1 cellular context compared by ENCODE assay signal in the genomic region with DNA sequence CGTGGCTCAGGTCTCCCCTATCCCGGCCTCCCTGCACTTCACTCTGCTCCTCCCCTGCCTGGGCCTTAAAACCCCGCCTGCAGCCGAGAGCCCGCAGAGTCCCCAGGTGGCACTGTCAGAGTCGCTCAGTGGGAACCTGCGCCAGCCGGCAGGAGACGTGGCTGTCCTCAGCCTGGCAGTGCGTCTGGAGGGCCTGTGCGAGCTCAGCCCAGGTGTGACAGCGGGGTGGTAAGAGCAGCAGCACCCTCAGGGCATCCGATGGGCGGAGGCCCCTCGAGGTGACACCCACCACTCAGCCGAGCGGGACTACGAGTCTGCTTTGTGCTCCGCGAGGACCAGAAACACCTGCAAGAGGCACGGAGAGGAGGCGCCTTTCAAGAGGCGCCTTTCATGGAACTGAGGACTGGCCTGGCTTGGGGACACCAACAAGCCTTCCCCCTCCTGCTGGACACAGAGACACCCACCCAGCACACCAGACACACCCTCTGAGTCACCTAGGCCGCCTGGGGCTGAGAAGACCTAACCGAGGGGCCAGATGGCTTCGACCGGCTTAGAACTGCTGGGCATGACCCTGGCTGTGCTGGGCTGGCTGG.
TF ChIP-seq lines count a peak whose summit lies in the region.

A gene with protein sequence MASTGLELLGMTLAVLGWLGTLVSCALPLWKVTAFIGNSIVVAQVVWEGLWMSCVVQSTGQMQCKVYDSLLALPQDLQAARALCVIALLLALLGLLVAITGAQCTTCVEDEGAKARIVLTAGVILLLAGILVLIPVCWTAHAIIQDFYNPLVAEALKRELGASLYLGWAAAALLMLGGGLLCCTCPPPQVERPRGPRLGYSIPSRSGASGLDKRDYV (plus strand): TSS at position 96 of the 593 bp plus-strand sequence. CDS start 440 bp downstream, at position 536.

TF ChIP-seq in HepG2, 621 proteins besides CTCF, POLR2A, EP300 and RAD21 (continued from another document and continues in another):
- TF ChIP-seq, protein P1, sequence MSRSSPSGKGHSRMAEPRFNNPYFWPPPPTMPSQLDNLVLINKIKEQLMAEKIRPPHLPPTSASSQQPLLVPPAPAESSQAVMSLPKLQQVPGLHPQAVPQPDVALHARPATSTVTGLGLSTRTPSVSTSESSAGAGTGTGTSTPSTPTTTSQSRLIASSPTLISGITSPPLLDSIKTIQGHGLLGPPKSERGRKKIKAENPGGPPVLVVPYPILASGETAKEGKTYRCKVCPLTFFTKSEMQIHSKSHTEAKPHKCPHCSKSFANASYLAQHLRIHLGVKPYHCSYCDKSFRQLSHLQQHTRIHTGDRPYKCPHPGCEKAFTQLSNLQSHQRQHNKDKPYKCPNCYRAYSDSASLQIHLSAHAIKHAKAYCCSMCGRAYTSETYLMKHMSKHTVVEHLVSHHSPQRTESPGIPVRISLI (CRISPR knock-in tag; IDR thresholded peaks at IDR 0.05; ENCODE audit: borderline replicate concordance): no peak
- TF ChIP-seq HNRNPLL (IDR thresholded peaks at IDR 0.05; ENCODE audit: low read depth, low read length, poor library complexity, severe bottlenecking): no peak
- TF ChIP-seq, protein P2, sequence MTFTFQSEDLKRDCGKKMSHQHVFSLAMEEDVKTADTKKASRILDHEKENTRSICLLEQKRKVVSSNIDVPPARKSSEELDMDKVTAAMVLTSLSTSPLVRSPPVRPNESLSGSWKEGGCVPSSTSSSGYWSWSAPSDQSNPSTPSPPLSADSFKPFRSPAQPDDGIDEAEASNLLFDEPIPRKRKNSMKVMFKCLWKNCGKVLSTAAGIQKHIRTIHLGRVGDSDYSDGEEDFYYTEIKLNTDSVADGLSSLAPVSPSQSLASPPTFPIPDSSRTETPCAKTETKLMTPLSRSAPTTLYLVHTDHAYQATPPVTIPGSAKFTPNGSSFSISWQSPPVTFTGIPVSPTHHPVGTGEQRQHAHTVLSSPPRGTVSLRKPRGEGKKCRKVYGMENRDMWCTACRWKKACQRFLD (CRISPR knock-in tag; IDR thresholded peaks at IDR 0.05; ENCODE audit: borderline replicate concordance): no peak
- no peak for TF ChIP-seq ZNF253 (CRISPR knock-in tag; IDR thresholded peaks at IDR 0.05; ENCODE audit: borderline replicate concordance)
- TF ChIP-seq, protein P3, sequence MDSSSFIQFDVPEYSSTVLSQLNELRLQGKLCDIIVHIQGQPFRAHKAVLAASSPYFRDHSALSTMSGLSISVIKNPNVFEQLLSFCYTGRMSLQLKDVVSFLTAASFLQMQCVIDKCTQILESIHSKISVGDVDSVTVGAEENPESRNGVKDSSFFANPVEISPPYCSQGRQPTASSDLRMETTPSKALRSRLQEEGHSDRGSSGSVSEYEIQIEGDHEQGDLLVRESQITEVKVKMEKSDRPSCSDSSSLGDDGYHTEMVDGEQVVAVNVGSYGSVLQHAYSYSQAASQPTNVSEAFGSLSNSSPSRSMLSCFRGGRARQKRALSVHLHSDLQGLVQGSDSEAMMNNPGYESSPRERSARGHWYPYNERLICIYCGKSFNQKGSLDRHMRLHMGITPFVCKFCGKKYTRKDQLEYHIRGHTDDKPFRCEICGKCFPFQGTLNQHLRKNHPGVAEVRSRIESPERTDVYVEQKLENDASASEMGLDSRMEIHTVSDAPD (CRISPR knock-in tag; IDR thresholded peaks at IDR 0.05): no peak
- TF ChIP-seq ZNF776 (CRISPR knock-in tag; IDR thresholded peaks at IDR 0.05): 0 out of 2 replicates have a peak, but pooled peaks have one; percentile 21
- TF ChIP-seq, protein P4, sequence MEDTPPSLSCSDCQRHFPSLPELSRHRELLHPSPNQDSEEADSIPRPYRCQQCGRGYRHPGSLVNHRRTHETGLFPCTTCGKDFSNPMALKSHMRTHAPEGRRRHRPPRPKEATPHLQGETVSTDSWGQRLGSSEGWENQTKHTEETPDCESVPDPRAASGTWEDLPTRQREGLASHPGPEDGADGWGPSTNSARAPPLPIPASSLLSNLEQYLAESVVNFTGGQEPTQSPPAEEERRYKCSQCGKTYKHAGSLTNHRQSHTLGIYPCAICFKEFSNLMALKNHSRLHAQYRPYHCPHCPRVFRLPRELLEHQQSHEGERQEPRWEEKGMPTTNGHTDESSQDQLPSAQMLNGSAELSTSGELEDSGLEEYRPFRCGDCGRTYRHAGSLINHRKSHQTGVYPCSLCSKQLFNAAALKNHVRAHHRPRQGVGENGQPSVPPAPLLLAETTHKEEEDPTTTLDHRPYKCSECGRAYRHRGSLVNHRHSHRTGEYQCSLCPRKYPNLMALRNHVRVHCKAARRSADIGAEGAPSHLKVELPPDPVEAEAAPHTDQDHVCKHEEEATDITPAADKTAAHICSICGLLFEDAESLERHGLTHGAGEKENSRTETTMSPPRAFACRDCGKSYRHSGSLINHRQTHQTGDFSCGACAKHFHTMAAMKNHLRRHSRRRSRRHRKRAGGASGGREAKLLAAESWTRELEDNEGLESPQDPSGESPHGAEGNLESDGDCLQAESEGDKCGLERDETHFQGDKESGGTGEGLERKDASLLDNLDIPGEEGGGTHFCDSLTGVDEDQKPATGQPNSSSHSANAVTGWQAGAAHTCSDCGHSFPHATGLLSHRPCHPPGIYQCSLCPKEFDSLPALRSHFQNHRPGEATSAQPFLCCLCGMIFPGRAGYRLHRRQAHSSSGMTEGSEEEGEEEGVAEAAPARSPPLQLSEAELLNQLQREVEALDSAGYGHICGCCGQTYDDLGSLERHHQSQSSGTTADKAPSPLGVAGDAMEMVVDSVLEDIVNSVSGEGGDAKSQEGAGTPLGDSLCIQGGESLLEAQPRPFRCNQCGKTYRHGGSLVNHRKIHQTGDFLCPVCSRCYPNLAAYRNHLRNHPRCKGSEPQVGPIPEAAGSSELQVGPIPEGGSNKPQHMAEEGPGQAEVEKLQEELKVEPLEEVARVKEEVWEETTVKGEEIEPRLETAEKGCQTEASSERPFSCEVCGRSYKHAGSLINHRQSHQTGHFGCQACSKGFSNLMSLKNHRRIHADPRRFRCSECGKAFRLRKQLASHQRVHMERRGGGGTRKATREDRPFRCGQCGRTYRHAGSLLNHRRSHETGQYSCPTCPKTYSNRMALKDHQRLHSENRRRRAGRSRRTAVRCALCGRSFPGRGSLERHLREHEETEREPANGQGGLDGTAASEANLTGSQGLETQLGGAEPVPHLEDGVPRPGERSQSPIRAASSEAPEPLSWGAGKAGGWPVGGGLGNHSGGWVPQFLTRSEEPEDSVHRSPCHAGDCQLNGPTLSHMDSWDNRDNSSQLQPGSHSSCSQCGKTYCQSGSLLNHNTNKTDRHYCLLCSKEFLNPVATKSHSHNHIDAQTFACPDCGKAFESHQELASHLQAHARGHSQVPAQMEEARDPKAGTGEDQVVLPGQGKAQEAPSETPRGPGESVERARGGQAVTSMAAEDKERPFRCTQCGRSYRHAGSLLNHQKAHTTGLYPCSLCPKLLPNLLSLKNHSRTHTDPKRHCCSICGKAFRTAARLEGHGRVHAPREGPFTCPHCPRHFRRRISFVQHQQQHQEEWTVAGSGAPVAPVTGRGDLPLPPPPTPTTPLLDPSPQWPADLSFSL (CRISPR knock-in tag; IDR thresholded peaks at IDR 0.05): no peak
- no peak for TF ChIP-seq NONO (IDR thresholded peaks at IDR 0.05)
- TF ChIP-seq NONO (CRISPR knock-in tag; conservative IDR thresholded peaks at IDR 0.05): 0 out of 2 replicates have a peak, but pooled peaks have one; percentile 51
- TF ChIP-seq ZNF138 (CRISPR knock-in tag; IDR thresholded peaks at IDR 0.05; ENCODE audit: low read depth): no peak
- TF ChIP-seq GTF3A (CRISPR knock-in tag; conservative IDR thresholded peaks at IDR 0.05): no peak
- no peak for TF ChIP-seq ISX (CRISPR knock-in tag; conservative IDR thresholded peaks at IDR 0.05)
- TF ChIP-seq SMAD1 (CRISPR knock-in tag; IDR thresholded peaks at IDR 0.05; ENCODE audit: borderline replicate concordance, low read depth): no peak
- TF ChIP-seq ZNF510 (CRISPR knock-in tag; IDR thresholded peaks at IDR 0.05; ENCODE audit: low read depth): no peak
- TF ChIP-seq JDP2 (CRISPR knock-in tag; IDR thresholded peaks at IDR 0.05; ENCODE audit: borderline replicate concordance): no peak
- TF ChIP-seq ZNF777 (CRISPR knock-in tag; IDR thresholded peaks at IDR 0.05): no peak
- no peak for TF ChIP-seq ZNF501 (CRISPR knock-in tag; IDR thresholded peaks at IDR 0.05)
- 0 out of 2 replicates have a peak, but pooled peaks have one; percentile 41 for TF ChIP-seq HNRNPL (IDR thresholded peaks at IDR 0.05; ENCODE audit: low read depth, low read length)
- TF ChIP-seq ZNF720 (CRISPR knock-in tag; IDR thresholded peaks at IDR 0.05): no peak
- TF ChIP-seq, protein P5, sequence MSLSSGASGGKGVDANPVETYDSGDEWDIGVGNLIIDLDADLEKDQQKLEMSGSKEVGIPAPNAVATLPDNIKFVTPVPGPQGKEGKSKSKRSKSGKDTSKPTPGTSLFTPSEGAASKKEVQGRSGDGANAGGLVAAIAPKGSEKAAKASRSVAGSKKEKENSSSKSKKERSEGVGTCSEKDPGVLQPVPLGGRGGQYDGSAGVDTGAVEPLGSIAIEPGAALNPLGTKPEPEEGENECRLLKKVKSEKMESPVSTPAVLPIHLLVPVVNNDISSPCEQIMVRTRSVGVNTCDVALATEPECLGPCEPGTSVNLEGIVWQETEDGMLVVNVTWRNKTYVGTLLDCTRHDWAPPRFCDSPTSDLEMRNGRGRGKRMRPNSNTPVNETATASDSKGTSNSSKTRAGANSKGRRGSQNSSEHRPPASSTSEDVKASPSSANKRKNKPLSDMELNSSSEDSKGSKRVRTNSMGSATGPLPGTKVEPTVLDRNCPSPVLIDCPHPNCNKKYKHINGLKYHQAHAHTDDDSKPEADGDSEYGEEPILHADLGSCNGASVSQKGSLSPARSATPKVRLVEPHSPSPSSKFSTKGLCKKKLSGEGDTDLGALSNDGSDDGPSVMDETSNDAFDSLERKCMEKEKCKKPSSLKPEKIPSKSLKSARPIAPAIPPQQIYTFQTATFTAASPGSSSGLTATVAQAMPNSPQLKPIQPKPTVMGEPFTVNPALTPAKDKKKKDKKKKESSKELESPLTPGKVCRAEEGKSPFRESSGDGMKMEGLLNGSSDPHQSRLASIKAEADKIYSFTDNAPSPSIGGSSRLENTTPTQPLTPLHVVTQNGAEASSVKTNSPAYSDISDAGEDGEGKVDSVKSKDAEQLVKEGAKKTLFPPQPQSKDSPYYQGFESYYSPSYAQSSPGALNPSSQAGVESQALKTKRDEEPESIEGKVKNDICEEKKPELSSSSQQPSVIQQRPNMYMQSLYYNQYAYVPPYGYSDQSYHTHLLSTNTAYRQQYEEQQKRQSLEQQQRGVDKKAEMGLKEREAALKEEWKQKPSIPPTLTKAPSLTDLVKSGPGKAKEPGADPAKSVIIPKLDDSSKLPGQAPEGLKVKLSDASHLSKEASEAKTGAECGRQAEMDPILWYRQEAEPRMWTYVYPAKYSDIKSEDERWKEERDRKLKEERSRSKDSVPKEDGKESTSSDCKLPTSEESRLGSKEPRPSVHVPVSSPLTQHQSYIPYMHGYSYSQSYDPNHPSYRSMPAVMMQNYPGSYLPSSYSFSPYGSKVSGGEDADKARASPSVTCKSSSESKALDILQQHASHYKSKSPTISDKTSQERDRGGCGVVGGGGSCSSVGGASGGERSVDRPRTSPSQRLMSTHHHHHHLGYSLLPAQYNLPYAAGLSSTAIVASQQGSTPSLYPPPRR (CRISPR knock-in tag; IDR thresholded peaks at IDR 0.05; ENCODE audit: borderline replicate concordance): no peak
- TF ChIP-seq, protein P6, sequence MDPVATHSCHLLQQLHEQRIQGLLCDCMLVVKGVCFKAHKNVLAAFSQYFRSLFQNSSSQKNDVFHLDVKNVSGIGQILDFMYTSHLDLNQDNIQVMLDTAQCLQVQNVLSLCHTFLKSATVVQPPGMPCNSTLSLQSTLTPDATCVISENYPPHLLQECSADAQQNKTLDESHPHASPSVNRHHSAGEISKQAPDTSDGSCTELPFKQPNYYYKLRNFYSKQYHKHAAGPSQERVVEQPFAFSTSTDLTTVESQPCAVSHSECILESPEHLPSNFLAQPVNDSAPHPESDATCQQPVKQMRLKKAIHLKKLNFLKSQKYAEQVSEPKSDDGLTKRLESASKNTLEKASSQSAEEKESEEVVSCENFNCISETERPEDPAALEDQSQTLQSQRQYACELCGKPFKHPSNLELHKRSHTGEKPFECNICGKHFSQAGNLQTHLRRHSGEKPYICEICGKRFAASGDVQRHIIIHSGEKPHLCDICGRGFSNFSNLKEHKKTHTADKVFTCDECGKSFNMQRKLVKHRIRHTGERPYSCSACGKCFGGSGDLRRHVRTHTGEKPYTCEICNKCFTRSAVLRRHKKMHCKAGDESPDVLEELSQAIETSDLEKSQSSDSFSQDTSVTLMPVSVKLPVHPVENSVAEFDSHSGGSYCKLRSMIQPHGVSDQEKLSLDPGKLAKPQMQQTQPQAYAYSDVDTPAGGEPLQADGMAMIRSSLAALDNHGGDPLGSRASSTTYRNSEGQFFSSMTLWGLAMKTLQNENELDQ (CRISPR knock-in tag; IDR thresholded peaks at IDR 0.05; ENCODE audit: borderline replicate concordance): no peak
- TF ChIP-seq XRCC5 (optimal IDR thresholded peaks at IDR 0.05; ENCODE audit: low read length): no peak
- no peak for TF ChIP-seq HMG20B (CRISPR knock-in tag; conservative IDR thresholded peaks at IDR 0.05)
- TF ChIP-seq, protein P7, sequence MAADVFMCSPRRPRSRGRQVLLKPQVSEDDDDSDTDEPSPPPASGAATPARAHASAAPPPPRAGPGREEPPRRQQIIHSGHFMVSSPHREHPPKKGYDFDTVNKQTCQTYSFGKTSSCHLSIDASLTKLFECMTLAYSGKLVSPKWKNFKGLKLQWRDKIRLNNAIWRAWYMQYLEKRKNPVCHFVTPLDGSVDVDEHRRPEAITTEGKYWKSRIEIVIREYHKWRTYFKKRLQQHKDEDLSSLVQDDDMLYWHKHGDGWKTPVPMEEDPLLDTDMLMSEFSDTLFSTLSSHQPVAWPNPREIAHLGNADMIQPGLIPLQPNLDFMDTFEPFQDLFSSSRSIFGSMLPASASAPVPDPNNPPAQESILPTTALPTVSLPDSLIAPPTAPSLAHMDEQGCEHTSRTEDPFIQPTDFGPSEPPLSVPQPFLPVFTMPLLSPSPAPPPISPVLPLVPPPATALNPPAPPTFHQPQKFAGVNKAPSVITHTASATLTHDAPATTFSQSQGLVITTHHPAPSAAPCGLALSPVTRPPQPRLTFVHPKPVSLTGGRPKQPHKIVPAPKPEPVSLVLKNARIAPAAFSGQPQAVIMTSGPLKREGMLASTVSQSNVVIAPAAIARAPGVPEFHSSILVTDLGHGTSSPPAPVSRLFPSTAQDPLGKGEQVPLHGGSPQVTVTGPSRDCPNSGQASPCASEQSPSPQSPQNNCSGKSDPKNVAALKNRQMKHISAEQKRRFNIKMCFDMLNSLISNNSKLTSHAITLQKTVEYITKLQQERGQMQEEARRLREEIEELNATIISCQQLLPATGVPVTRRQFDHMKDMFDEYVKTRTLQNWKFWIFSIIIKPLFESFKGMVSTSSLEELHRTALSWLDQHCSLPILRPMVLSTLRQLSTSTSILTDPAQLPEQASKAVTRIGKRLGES (CRISPR knock-in tag; IDR thresholded peaks at IDR 0.05; ENCODE audit: borderline replicate concordance): no peak
- no peak for TF ChIP-seq ZNF343 (CRISPR knock-in tag; IDR thresholded peaks at IDR 0.05)
- TF ChIP-seq TEAD2 (CRISPR knock-in tag; IDR thresholded peaks at IDR 0.05): no peak
- no peak for TF ChIP-seq LCORL (IDR thresholded peaks at IDR 0.05)
- no peak for TF ChIP-seq LCORL (CRISPR knock-in tag; IDR thresholded peaks at IDR 0.05)
- TF ChIP-seq ZBTB20 (CRISPR knock-in tag; IDR thresholded peaks at IDR 0.05; ENCODE audit: borderline replicate concordance, low read depth): no peak
- no peak for TF ChIP-seq ZNF605 (CRISPR knock-in tag; IDR thresholded peaks at IDR 0.05)
- TF ChIP-seq ZSCAN29 (CRISPR knock-in tag; conservative IDR thresholded peaks at IDR 0.05): no peak
